In the genomic region with DNA sequence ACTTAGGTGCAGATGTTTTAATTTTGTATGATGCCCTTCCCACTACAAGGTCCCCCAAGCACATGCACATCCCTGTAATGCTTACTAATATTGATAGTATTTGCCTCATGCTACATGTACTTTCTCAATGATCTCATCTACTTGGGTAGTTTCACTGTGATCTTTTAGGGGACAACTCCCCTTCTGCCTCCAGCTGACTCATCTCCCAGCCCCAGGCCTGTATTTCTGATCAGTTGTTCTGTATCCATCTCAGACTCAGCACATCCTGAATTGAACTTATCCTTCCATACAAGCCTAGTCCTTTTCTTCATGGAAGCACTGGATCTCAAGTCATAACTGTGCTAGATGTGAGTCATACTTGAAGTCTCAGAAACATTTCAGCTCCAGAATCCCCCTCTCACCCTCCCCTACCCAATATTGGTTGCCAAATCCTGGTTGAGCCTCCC, we compare ENCODE assay signal across 9 cellular contexts. TPM values are rescaled to one million over a fixed set of nuclear protein-coding genes. Genes with fewer than 3 reads are reported as not detected.
A peak's percentile ranks its signal among the peaks of the same experiment; 100 is the strongest.
DNase-seq lines count a peak whose midpoint lies in the region; ATAC-seq, FAIRE-seq and TF ChIP-seq lines count a peak whose summit lies in the region.
"Had no signal": no experiment of that assay in that cellular context is flagged by ENCODE, and none has a peak within 500 bp of the region (broad histone marks: within the 10 kb centered on the region; RNA-seq: fewer than 3 reads in every experiment).

No MANE protein-coding gene starts in this region.

- DNase-seq in foreskin fibroblast (peak; percentile 51 to 73), D721Med (ENCODE audit: insufficient read length, low spot score) (no peak), KG1 (lab: John Stamatoyannopoulos, UW) (no peak), NCI-H345 treated with DMSO at 0.1 percent for 48 hours (lab: John Stamatoyannopoulos, UW; ENCODE audit: unreplicated experiment) (no peak), cardiac septum (ENCODE audit: low spot score) (no peak)
- DNase-seq: gastrocnemius medialis had no signal

- no peak for FAIRE-seq in D721Med (lab: Jason Lieb, UNC)

- intact Hi-C loops in cardiac septum (cut with DNase I) = no loop called here

- TF ChIP-seq CTCF in foreskin fibroblast (IDR thresholded peaks at IDR 0.05; ENCODE audit: low read depth, low read length) (no peak), D721Med (IDR thresholded peaks at IDR 0.05; ENCODE audit: insufficient read depth, missing control alignments) (no peak)

- no peak overlapping the region for H3K4me3 ChIP-seq in foreskin fibroblast (ENCODE audit: low read depth in 1 of 2, low read length in 2 of 2)
- H3K4me3 ChIP-seq: gastrocnemius medialis had no signal

- peak; percentile 99 for ATAC-seq in GM18511 (IDR thresholded peaks at IDR 0.05; ENCODE audit: unreplicated experiment)
- peak; percentile 95 for ATAC-seq in GM21526 (IDR thresholded peaks at IDR 0.05; ENCODE audit: low FRiP score, unreplicated experiment)
- peak; percentile 91 for ATAC-seq in HG03457 (IDR thresholded peaks at IDR 0.05; ENCODE audit: unreplicated experiment)
- ATAC-seq: gastrocnemius medialis had no signal

RNA-seq across cellular contexts. Expression of a gene that starts 49.4 kb away (rescaled TPM):
- total RNA-seq in cardiac septum = 32.9 TPM

Comparison
In these comparisons a context has a peak if more than half of its experiments do, and no peak if none do; other contexts are left out.
1. DNase-seq: peak in foreskin fibroblast (2 of 2); none in D721Med (single experiment), KG1 (single experiment), NCI-H345 treated with DMSO at 0.1 percent for 48 hours (single experiment) and cardiac septum (single experiment).
2. Peak in every context shown above with its lines, with median percentiles within 50 percentile points of each other: ATAC-seq.